ENCODE assay signal across 2 cellular contexts in genomic region chr21:44492572-44493385, GRCh38.
TF ChIP-seq lines count a peak whose summit lies in the region.

No MANE protein-coding gene starts in this region.

TF ChIP-seq in HepG2, 621 proteins besides CTCF, POLR2A, EP300 and RAD21:
- TF ChIP-seq TIGD3 (CRISPR knock-in tag; IDR thresholded peaks at IDR 0.05; ENCODE audit: borderline replicate concordance) (no peak), GABPB1 (CRISPR knock-in tag; IDR thresholded peaks at IDR 0.05) (no peak), TFE3 (CRISPR knock-in tag; IDR thresholded peaks at IDR 0.05) (no peak), SAFB2 (CRISPR knock-in tag; IDR thresholded peaks at IDR 0.05; ENCODE audit: borderline replicate concordance, low read depth) (no peak), ZNF18 (CRISPR knock-in tag; IDR thresholded peaks at IDR 0.05; ENCODE audit: insufficient replicate concordance) (no peak), ZNF576 (CRISPR knock-in tag; IDR thresholded peaks at IDR 0.05) (no peak), GATAD1 (CRISPR knock-in tag; IDR thresholded peaks at IDR 0.05) (no peak), MED1 (CRISPR knock-in tag; IDR thresholded peaks at IDR 0.05) (peak; percentile 28; the same call in 1 of the 2 replicates), TP53 (CRISPR knock-in tag; conservative IDR thresholded peaks at IDR 0.05) (peak; percentile 95), TAF1 (CRISPR knock-in tag; IDR thresholded peaks at IDR 0.05) (no peak), PHF21A (CRISPR knock-in tag; IDR thresholded peaks at IDR 0.05) (no peak), SNAI1 (CRISPR knock-in tag; IDR thresholded peaks at IDR 0.05; ENCODE audit: borderline replicate concordance) (no peak), FOXP4 (CRISPR knock-in tag; IDR thresholded peaks at IDR 0.05) (no peak), ZNF121 (CRISPR knock-in tag; IDR thresholded peaks at IDR 0.05) (peak; percentile 26; the same call in 1 of the 2 replicates), ZNF562 (CRISPR knock-in tag; IDR thresholded peaks at IDR 0.05; ENCODE audit: borderline replicate concordance) (peak; percentile 96), SP4 (CRISPR knock-in tag; IDR thresholded peaks at IDR 0.05) (no peak), PAF1 (CRISPR knock-in tag; IDR thresholded peaks at IDR 0.05) (no peak), ELF1 (CRISPR knock-in tag; IDR thresholded peaks at IDR 0.05) (no peak), ZNF740 (CRISPR knock-in tag; IDR thresholded peaks at IDR 0.05) (no peak), ZNF24 (IDR thresholded peaks at IDR 0.05) (no peak), SRF (IDR thresholded peaks at IDR 0.05; ENCODE audit: low read depth, low read length) (peak; percentile 7; the same call in 1 of the 2 replicates), NCOA5 (CRISPR knock-in tag; IDR thresholded peaks at IDR 0.05) (no peak), ZEB1 (IDR thresholded peaks at IDR 0.05; ENCODE audit: insufficient replicate concordance, low read depth) (no peak), MXD4 (CRISPR knock-in tag; IDR thresholded peaks at IDR 0.05) (no peak), POLR2AphosphoS5 (IDR thresholded peaks at IDR 0.05; ENCODE audit: low read depth, low read length) (0 out of 2 replicates have a peak, but pooled peaks have one; percentile 6), GABPA (IDR thresholded peaks at IDR 0.05; ENCODE audit: low read depth, low read length) (no peak), GABPA (CRISPR knock-in tag; IDR thresholded peaks at IDR 0.05; ENCODE audit: low read depth) (peak; percentile 23; the same call in 1 of the 2 replicates), SRSF4 (IDR thresholded peaks at IDR 0.05; ENCODE audit: low read depth, low read length, poor library complexity, severe bottlenecking) (no peak), SOX5 (CRISPR knock-in tag; IDR thresholded peaks at IDR 0.05; ENCODE audit: borderline replicate concordance) (0 out of 2 replicates have a peak, but pooled peaks have one; percentile 11), SMAD3 (CRISPR knock-in tag; IDR thresholded peaks at IDR 0.05) (no peak), FOXC1 (CRISPR knock-in tag; IDR thresholded peaks at IDR 0.05; ENCODE audit: borderline replicate concordance) (no peak)

TF ChIP-seq in WTC11, 78 proteins besides CTCF, POLR2A, EP300 and RAD21:
- TF ChIP-seq NR3C1 (CRISPR knock-in tag; conservative IDR thresholded peaks at IDR 0.05; ENCODE audit: low read depth) (no peak), SMAD4 (CRISPR knock-in tag; IDR thresholded peaks at IDR 0.05) (no peak), JUN (CRISPR knock-in tag; IDR thresholded peaks at IDR 0.05) (no peak), ZBTB21 (CRISPR knock-in tag; IDR thresholded peaks at IDR 0.05; ENCODE audit: borderline replicate concordance) (no peak), GABPB1 (CRISPR knock-in tag; IDR thresholded peaks at IDR 0.05) (no peak), ZNF138 (CRISPR knock-in tag; conservative IDR thresholded peaks at IDR 0.05) (no peak), ZNF121 (CRISPR knock-in tag; IDR thresholded peaks at IDR 0.05) (peak; percentile 56; the same call in 1 of the 2 replicates), JAZF1 (CRISPR knock-in tag; IDR thresholded peaks at IDR 0.05) (no peak)
